Comparison of ENCODE assay signal across 9 cellular contexts in the genomic region with DNA sequence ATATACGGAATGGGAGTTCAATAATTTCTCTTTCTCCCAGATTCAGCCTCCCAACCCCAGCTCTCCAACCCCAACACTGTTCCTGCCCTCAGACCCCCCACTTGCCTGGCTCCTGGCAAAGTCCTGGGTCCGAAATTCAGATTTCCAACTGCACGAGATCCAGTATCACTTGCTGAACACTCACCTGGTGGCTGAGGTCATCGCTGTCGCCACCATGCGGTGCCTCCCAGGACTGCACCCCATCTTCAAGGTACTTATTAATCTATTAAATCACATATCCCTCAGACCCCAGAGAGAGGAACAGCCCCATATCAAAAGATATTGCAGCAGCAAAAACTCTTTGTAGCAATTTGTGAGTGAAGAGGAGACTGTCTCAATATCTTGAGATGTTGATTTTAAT. TPM values are rescaled to one million over a fixed set of nuclear protein-coding genes. Genes with fewer than 3 reads are reported as not detected.
DNase-seq lines count a peak whose midpoint lies in the region; ATAC-seq, FAIRE-seq and TF ChIP-seq lines count a peak whose summit lies in the region.
"Had no signal": no experiment of that assay in that cellular context is flagged by ENCODE, and none has a peak within 500 bp of the region (broad histone marks: within the 10 kb centered on the region; RNA-seq: fewer than 3 reads in every experiment).

No MANE protein-coding gene starts in this region.

- in situ Hi-C loops in GM23248 (cut with MboI): loop anchor here (10.0 kb wide), 1 partner anchor 337 kb away; no protein-coding TSS in a partner anchor

- peak overlapping the region in 1 of 6 donors; percentile 25 for H3K27ac Mint-ChIP-seq in immature natural killer cell

- no peak for TF ChIP-seq EP300 in A549 (IDR thresholded peaks at IDR 0.05)

- no peaks in the 10 kb centered on the region for H3K27me3 Mint-ChIP-seq in activated T-cell treated with anti-CD3 and anti-CD28 coated beads, Interleukin-2, amount 50 U/mL, for 4 hours (ENCODE audit: low read depth)
- peaks cover 1 to 4% (median 2%) of the 10 kb centered on the region in 3 donors for H3K27me3 Mint-ChIP-seq in immature natural killer cell (ENCODE audit: low read depth in 3 of 3)

- peak; percentile 50 to 51 for TF ChIP-seq RAD21 in A549 (conservative IDR thresholded peaks at IDR 0.05 in 1 of 2, IDR thresholded peaks at IDR 0.05 in 1 of 2)

- H3K4me1 ChIP-seq in A549 (no peaks in the 10 kb centered on the region), GM23248 (ENCODE audit: insufficient read depth) (no peaks in the 10 kb centered on the region)

- no peaks in the 10 kb centered on the region for H3K9me2 ChIP-seq in GM23248 (ENCODE audit: insufficient read depth)

- no peak for FAIRE-seq in A549 (lab: Jason Lieb, UNC)
- FAIRE-seq: GM18507 had no signal

- DNase-seq in A549 (ENCODE audit: low read depth in 1 of 2, low spot score in 1 of 2): peak in 1 of 2 experiments; percentile 65
- peak; percentile 32 for DNase-seq in GM23248
- DNase-seq in activated T-cell treated with anti-CD3 and anti-CD28 coated beads, Interleukin-2, amount 50 U/mL, for 4 hours: peak; percentile 46
- DNase-seq in iPS-NIHi7 (ENCODE audit: extremely low spot score): peak; percentile 42
- no peak for DNase-seq in immature natural killer cell
- DNase-seq in NCI-H526 treated with DMSO at 0.1 percent for 48 hours (lab: John Stamatoyannopoulos, UW): no peak
- no peak for DNase-seq in activated gamma-delta T cell treated with Interleukin-2 at 50 U/mL for 16 hours

- no peak for TF ChIP-seq POLR2A in A549 (IDR thresholded peaks at IDR 0.05; ENCODE audit: low read length)

- peaks cover 33% of the 10 kb centered on the region for H3K79me2 ChIP-seq in GM23248 (ENCODE audit: insufficient read depth)

- no peaks in the 10 kb centered on the region for H3K9me3 ChIP-seq in A549
- H3K9me3 ChIP-seq in GM23248 (ENCODE audit: low read depth): no peaks in the 10 kb centered on the region

- ATAC-seq in A549: peak in 1 of 2 experiments; percentile 49; a peak in 3 of 6 replicates
- no peak for ATAC-seq in activated T-cell treated with anti-CD3 and anti-CD28 coated beads, Interleukin-2, amount 50 U/mL, for 4 hours
- no peak for ATAC-seq in GM19035 (IDR thresholded peaks at IDR 0.05; ENCODE audit: unreplicated experiment)

- no peak overlapping the region for H3K4me3 Mint-ChIP-seq in activated T-cell treated with anti-CD3 and anti-CD28 coated beads, Interleukin-2, amount 50 U/mL, for 4 hours
- no peak overlapping the region for H3K4me3 Mint-ChIP-seq in immature natural killer cell

- H3F3A ChIP-seq in GM23248 (ENCODE audit: insufficient read depth): no peaks in the 10 kb centered on the region

- 44% methylated on average over 6 of the region's 6 CpGs for WGBS in A549 (ENCODE audit: missing lambda C conversion rate)
- 54 to 60% methylated on average over 6 of the region's 6 CpGs for WGBS in GM23248 (ENCODE audit: low coverage in 1 of 2, low lambda C conversion rate in 2 of 2, missing lambda C conversion rate in 2 of 2), 2 experiments

- H3K4me2 ChIP-seq in A549 (no peak overlapping the region), GM23248 (ENCODE audit: unreplicated experiment) (no peak overlapping the region)

- peak; percentile 67 for TF ChIP-seq CTCF in A549 (IDR thresholded peaks at IDR 0.05)

- POLR2A ChIA-PET in A549 (lab: Yijun Ruan, JAX): no interaction called here

- H2AFZ ChIP-seq in GM23248: no peak overlapping the region

- H3K36me3 ChIP-seq in GM23248 (ENCODE audit: low read depth): peaks cover 15% of the 10 kb centered on the region

- H3K36me3 Mint-ChIP-seq in activated T-cell treated with anti-CD3 and anti-CD28 coated beads, Interleukin-2, amount 50 U/mL, for 4 hours (ENCODE audit: insufficient read depth): peaks cover 31% of the 10 kb centered on the region
- H3K36me3 Mint-ChIP-seq in immature natural killer cell: peaks cover 15 to 41% (median 22%) of the 10 kb centered on the region in 3 donors

- H3K9ac ChIP-seq in GM23248: no peak overlapping the region

- peaks cover 10% of the 10 kb centered on the region for H3K4me1 Mint-ChIP-seq in activated T-cell treated with anti-CD3 and anti-CD28 coated beads, Interleukin-2, amount 50 U/mL, for 4 hours (ENCODE audit: low read depth)
- peaks cover 18 to 22% of the 10 kb centered on the region in 2 donors for H3K4me1 Mint-ChIP-seq in immature natural killer cell

- H3K27ac ChIP-seq in A549 (no peak overlapping the region), GM23248 (no peak overlapping the region)

- CTCF ChIA-PET in A549 (lab: Yijun Ruan, JAX): interaction anchor here (0.8 to 15.6 kb wide), 8 partner anchors 16 to 336 kb away, joined by 3 to 293 read pairs (median 11); a partner anchor contains a TSS

- no peaks in the 10 kb centered on the region for H3K27me3 ChIP-seq in GM23248 (replicated peaks; ENCODE audit: insufficient read depth)

- no peak overlapping the region for H3K4me3 ChIP-seq in A549
- no peak overlapping the region for H3K4me3 ChIP-seq in GM23248

- H3K9me3 Mint-ChIP-seq in activated T-cell treated with anti-CD3 and anti-CD28 coated beads, Interleukin-2, amount 50 U/mL, for 4 hours: no peaks in the 10 kb centered on the region
- H3K9me3 Mint-ChIP-seq in immature natural killer cell: no peaks in the 10 kb centered on the region

- H4K20me1 ChIP-seq in GM23248 (ENCODE audit: insufficient read depth): no peaks in the 10 kb centered on the region

TF ChIP-seq in A549, 52 proteins besides CTCF, POLR2A, EP300 and RAD21:
- TF ChIP-seq SMC3 (IDR thresholded peaks at IDR 0.05): peak; percentile 73
- no peak for TF ChIP-seq MAZ (IDR thresholded peaks at IDR 0.05; ENCODE audit: borderline replicate concordance, low read depth, low read length)

RNA-seq across cellular contexts. Expression of a gene that starts 5.7 kb away (rescaled TPM):
- polyA plus RNA-seq in A549 (2011; rRNA removed): not detected in 2 replicates
- polyA plus RNA-seq in A549 (2012; cell fraction: cytosol; rRNA removed): not detected in 2 replicates
- 0.02 TPM in 1 of 2 replicates, not detected in the other for polyA plus RNA-seq in A549 (2012; cell fraction: nucleus; rRNA removed)
- polyA plus RNA-seq in A549 (2017; fragmentation: RNase III; extraction: RNeasy Plus Mini Kit Qiagen cat#74134 plus additional on column Dnase treatment): not detected in 3 replicates
- polyA minus RNA-seq in A549 (2011; rRNA and poly(A)+ RNA removed): not detected in 2 replicates
- not detected in 2 replicates for total RNA-seq in GM23248 (2014; rRNA removed; shearing (Covaris generic))
- 0.24 and 0.31 TPM in 2 replicates for polyA plus RNA-seq in GM23248 (2016; fragmentation: Nextera tagmentation; extraction: Ambion mirVana)
- not detected for total RNA-seq in activated T-cell treated with anti-CD3 and anti-CD28 coated beads, Interleukin-2, amount 50 U/mL, for 4 hours
- polyA plus RNA-seq in immature natural killer cell: under 1 TPM; 0.24 to 0.92 (median 0.83) TPM

RNA-seq across cellular contexts. Expression of a gene that starts 10.9 kb away (rescaled TPM):
- 185 and 210 TPM in 2 replicates for polyA plus RNA-seq in A549 (2011; rRNA removed)
- 152 and 203 TPM in 2 replicates for polyA plus RNA-seq in A549 (2012; cell fraction: cytosol; rRNA removed)
- 129 and 138 TPM in 2 replicates for polyA plus RNA-seq in A549 (2012; cell fraction: nucleus; rRNA removed)
- polyA plus RNA-seq in A549 (2017; fragmentation: RNase III; extraction: RNeasy Plus Mini Kit Qiagen cat#74134 plus additional on column Dnase treatment): 388 to 426 TPM (median 424 TPM) in 3 replicates
- 81.0 and 92.3 TPM in 2 replicates for polyA minus RNA-seq in A549 (2011; rRNA and poly(A)+ RNA removed)
- total RNA-seq in GM23248 (2014; rRNA removed; shearing (Covaris generic)): 130 and 211 TPM in 2 replicates
- polyA plus RNA-seq in GM23248 (2016; fragmentation: Nextera tagmentation; extraction: Ambion mirVana): 623 and 652 TPM in 2 replicates
- total RNA-seq in activated T-cell treated with anti-CD3 and anti-CD28 coated beads, Interleukin-2, amount 50 U/mL, for 4 hours: 100 to 1,000 TPM; 138 to 150 (median 139) TPM
- polyA plus RNA-seq in immature natural killer cell: 100 to 1,000 TPM; 449 to 922 (median 670) TPM

RNA-seq across cellular contexts. Expression of a gene that starts 21.3 kb away (rescaled TPM):
- polyA plus RNA-seq in A549 (2011; rRNA removed) (0.16 TPM in 1 of 2 replicates, not detected in the other), A549 (2017; fragmentation: RNase III; extraction: RNeasy Plus Mini Kit Qiagen cat#74134 plus additional on column Dnase treatment) (0.03 to 0.04 TPM in 2 of 3 replicates, not detected in the other), GM23248 (2016; fragmentation: Nextera tagmentation; extraction: Ambion mirVana) (not detected in 2 replicates), immature natural killer cell (under 1 TPM in 1 of 3 donors, not detected in 2; 0.10 TPM)
- 0.01 TPM in 1 of 2 replicates, not detected in the other for polyA plus RNA-seq in A549 (2012; cell fraction: cytosol; rRNA removed)
- polyA plus RNA-seq in A549 (2012; cell fraction: nucleus; rRNA removed): 0.02 and 0.05 TPM in 2 replicates
- not detected in 2 replicates for polyA minus RNA-seq in A549 (2011; rRNA and poly(A)+ RNA removed)
- total RNA-seq in GM23248 (2014; rRNA removed; shearing (Covaris generic)): not detected in 2 replicates
- total RNA-seq in activated T-cell treated with anti-CD3 and anti-CD28 coated beads, Interleukin-2, amount 50 U/mL, for 4 hours: under 1 TPM; 0.21 to 0.41 (median 0.25) TPM

RNA-seq across cellular contexts. Expression of a gene that starts 34.3 kb away (rescaled TPM):
- polyA plus RNA-seq in A549 (2011; rRNA removed) (6.2 and 8.0 TPM in 2 replicates), A549 (2017; fragmentation: RNase III; extraction: RNeasy Plus Mini Kit Qiagen cat#74134 plus additional on column Dnase treatment) (6.2 to 10.9 TPM (median 10.4 TPM) in 3 replicates), GM23248 (2016; fragmentation: Nextera tagmentation; extraction: Ambion mirVana) (0.87 and 1.1 TPM in 2 replicates), immature natural killer cell (1 to 10 TPM in 2 of 3 donors, under 1 TPM in 1; 0.49 to 2.6 (median 2.1) TPM)
- polyA plus RNA-seq in A549 (2012; cell fraction: cytosol; rRNA removed): 7.9 and 11.7 TPM in 2 replicates
- polyA plus RNA-seq in A549 (2012; cell fraction: nucleus; rRNA removed): 16.2 and 19.5 TPM in 2 replicates
- polyA minus RNA-seq in A549 (2011; rRNA and poly(A)+ RNA removed): 8.2 and 8.4 TPM in 2 replicates
- total RNA-seq in GM23248 (2014; rRNA removed; shearing (Covaris generic)): 0.25 TPM in 1 of 2 replicates, not detected in the other
- 1 to 10 TPM; 5.7 to 7.0 (median 6.7) TPM for total RNA-seq in activated T-cell treated with anti-CD3 and anti-CD28 coated beads, Interleukin-2, amount 50 U/mL, for 4 hours

RNA-seq across cellular contexts. Expression of a gene that starts 42.3 kb away (rescaled TPM):
- polyA plus RNA-seq in A549 (2011; rRNA removed) (not detected in 2 replicates), A549 (2017; fragmentation: RNase III; extraction: RNeasy Plus Mini Kit Qiagen cat#74134 plus additional on column Dnase treatment) (not detected in 3 replicates), GM23248 (2016; fragmentation: Nextera tagmentation; extraction: Ambion mirVana) (0.30 TPM in 1 of 2 replicates, not detected in the other), immature natural killer cell (1 to 10 TPM; 1.2 to 3.9 (median 3.1) TPM)
- polyA plus RNA-seq in A549 (2012; cell fraction: cytosol; rRNA removed): not detected in 2 replicates
- polyA plus RNA-seq in A549 (2012; cell fraction: nucleus; rRNA removed): 0.08 TPM in 1 of 2 replicates, not detected in the other
- not detected in 2 replicates for polyA minus RNA-seq in A549 (2011; rRNA and poly(A)+ RNA removed)
- total RNA-seq in GM23248 (2014; rRNA removed; shearing (Covaris generic)): not detected in 2 replicates
- total RNA-seq in activated T-cell treated with anti-CD3 and anti-CD28 coated beads, Interleukin-2, amount 50 U/mL, for 4 hours: 1 to 10 TPM in 2 of 3 donors, under 1 TPM in 1; 0.63 to 1.3 (median 1.1) TPM

Comparison
In these comparisons a context has a peak if more than half of its experiments do, and no peak if none do; other contexts are left out.
1. DNase-seq: peak in GM23248 (single experiment), activated T-cell treated with anti-CD3 and anti-CD28 coated beads, Interleukin-2, amount 50 U/mL, for 4 hours (single experiment) and iPS-NIHi7 (single experiment); none in immature natural killer cell (0 of 3), NCI-H526 treated with DMSO at 0.1 percent for 48 hours (single experiment) and activated gamma-delta T cell treated with Interleukin-2 at 50 U/mL for 16 hours (single experiment).